Comparison of ENCODE assay signal across 9 cellular contexts in genomic region chr4:49032440-49033161, GRCh38. TPM values are rescaled to one million over a fixed set of nuclear protein-coding genes. Genes with fewer than 3 reads are reported as not detected.
A peak's percentile ranks its signal among the peaks of the same experiment; 100 is the strongest.
DNase-seq lines count a peak whose midpoint lies in the region; ATAC-seq and TF ChIP-seq lines count a peak whose summit lies in the region.
"Had no signal": no experiment of that assay in that cellular context is flagged by ENCODE, and none has a peak within 500 bp of the region (broad histone marks: within the 10 kb centered on the region; RNA-seq: fewer than 3 reads in every experiment).

No MANE protein-coding gene starts in this region.

- no peak overlapping the region for H3K9ac ChIP-seq in SK-N-SH
- H3K9ac ChIP-seq: BLaER1 had no signal

- H3K4me3 ChIP-seq in SK-N-SH (ENCODE audit: low read depth in 2 of 2, low read length in 1 of 2), result peak overlapping the region in 1 of 2 experiments; percentile 14; a peak in 1 of 4 replicates
- H3K4me3 ChIP-seq: BLaER1 had no signal

- POLR2A ChIA-PET in SK-N-SH (lab: Yijun Ruan, JAX), result no interaction called here

- no peaks in the 10 kb centered on the region; the same call in 1 of the 2 replicates for H3K27me3 ChIP-seq in SK-N-SH (ENCODE audit: insufficient read depth)
- H3K27me3 ChIP-seq: BLaER1 had no signal

- peak; percentile 72 for TF ChIP-seq CTCF in SK-N-SH (IDR thresholded peaks at IDR 0.05)

- DNase-seq in NCI-H1105 treated with DMSO at 0.1 percent for 48 hours (lab: John Stamatoyannopoulos, UW) (peak; percentile 22), NCI-H1105 (lab: John Stamatoyannopoulos, UW) (no peak), SK-N-SH (peak; percentile 27), iPS-NIHi11 (ENCODE audit: low spot score) (peak; percentile 15), activated gamma-delta T cell (lab: John Stamatoyannopoulos, UW) (no peak)
- DNase-seq in central memory CD4-positive, alpha-beta T cell, result no peak

- no peaks in the 10 kb centered on the region for H3K36me3 ChIP-seq in SK-N-SH (replicated peaks in 1 of 2; ENCODE audit: control insufficient read depth in 1 of 2, insufficient read depth in 2 of 2, low read length in 1 of 2)
- H3K36me3 ChIP-seq: BLaER1 had no signal

- H3K9me2 ChIP-seq in SK-N-SH, result no peaks in the 10 kb centered on the region

- no peak overlapping the region for H3K27ac ChIP-seq in SK-N-SH (ENCODE audit: low read depth in 2 of 2, low read length in 1 of 2)
- H3K27ac ChIP-seq: BLaER1 had no signal

- no peaks in the 10 kb centered on the region for H3K9me3 ChIP-seq in SK-N-SH
- H3K9me3 ChIP-seq: BLaER1 had no signal

- TF ChIP-seq EP300 in SK-N-SH (IDR thresholded peaks at IDR 0.05; ENCODE audit: borderline replicate concordance in 1 of 2, low read depth in 1 of 2, low read length in 1 of 2), result no peak

- no peaks in the 10 kb centered on the region for H3K79me2 ChIP-seq in SK-N-SH (ENCODE audit: insufficient read depth)

- no peaks in the 10 kb centered on the region for H3K4me1 ChIP-seq in SK-N-SH (ENCODE audit: control insufficient read depth in 1 of 2, insufficient read depth in 2 of 2, low read depth in 1 of 2, low read length in 1 of 2)
- H3K4me1 ChIP-seq: BLaER1 had no signal

- peak overlapping the region; percentile 45; the same call in 1 of the 2 replicates for H3K4me2 ChIP-seq in SK-N-SH
- H3K4me2 ChIP-seq: BLaER1 had no signal

- H2AFZ ChIP-seq in SK-N-SH (ENCODE audit: low read depth), result peak overlapping the region; percentile 61; the same call in 1 of the 2 replicates

- 4% methylated on average over 11 of the region's 11 CpGs for WGBS in SK-N-SH (ENCODE audit: low lambda C conversion rate)

- CTCF ChIA-PET in SK-N-SH (lab: Yijun Ruan, JAX), result interaction anchor here (1.0 to 1.7 kb wide), 3 partner anchors 9 to 38 kb away, joined by 3 to 4 read pairs (median 4); no protein-coding TSS in a partner anchor

- TF ChIP-seq RAD21 in SK-N-SH (IDR thresholded peaks at IDR 0.05; ENCODE audit: low read length), result peak; percentile 81

- ATAC-seq in HG02798 (IDR thresholded peaks at IDR 0.05; ENCODE audit: poor library complexity, unreplicated experiment) (peak; percentile 39), HG02970 (IDR thresholded peaks at IDR 0.05; ENCODE audit: low FRiP score, unreplicated experiment) (no peak)

- H3F3A ChIP-seq in SK-N-SH (replicated peaks; ENCODE audit: insufficient read depth), result no peaks in the 10 kb centered on the region

- no peaks in the 10 kb centered on the region for H4K20me1 ChIP-seq in SK-N-SH (ENCODE audit: insufficient read depth)
- H4K20me1 ChIP-seq: BLaER1 had no signal

TF ChIP-seq in SK-N-SH, 30 proteins besides CTCF, POLR2A, EP300 and RAD21:
- TF ChIP-seq SMC3 (IDR thresholded peaks at IDR 0.05; ENCODE audit: low read depth, low read length), result peak; percentile 50
- TF ChIP-seq PBX3 (IDR thresholded peaks at IDR 0.05), result no peak

RNA-seq across cellular contexts. Expression of gene CWH43, which starts 46.5 kb away (rescaled TPM):
- polyA plus RNA-seq in SK-N-SH (2012; rRNA removed), result not detected in 2 replicates
- polyA plus RNA-seq in SK-N-SH (2012; cell fraction: cytosol; rRNA removed), result not detected in 2 replicates
- polyA plus RNA-seq in SK-N-SH (2012; cell fraction: nucleus; rRNA removed), result not detected in 2 replicates

Comparison
In these comparisons a context has a peak if more than half of its experiments do, and no peak if none do; other contexts are left out.
1. DNase-seq: peak in NCI-H1105 treated with DMSO at 0.1 percent for 48 hours (single experiment), SK-N-SH (single experiment) and iPS-NIHi11 (single experiment); none in NCI-H1105 (single experiment), central memory CD4-positive, alpha-beta T cell (single experiment) and activated gamma-delta T cell (single experiment).